In genomic region chr4:154877110-154877760, GRCh38 we compare ENCODE assay signal across 14 cellular contexts.
DNase-seq lines count a peak whose midpoint lies in the region; ATAC-seq and TF ChIP-seq lines count a peak whose summit lies in the region.
"Had no signal": no experiment of that assay in that cellular context is flagged by ENCODE, and none has a peak within 500 bp of the region (broad histone marks: within the 10 kb centered on the region; RNA-seq: fewer than 3 reads in every experiment).

No MANE protein-coding gene starts in this region.

- peaks cover 0 to 2% of the 10 kb centered on the region in 2 donors for H3K27me3 Mint-ChIP-seq in CD8-positive, alpha-beta memory T cell
- H3K27me3 Mint-ChIP-seq: effector memory CD8-positive, alpha-beta T cell had no signal

- no peak for ATAC-seq in GM18498 (IDR thresholded peaks at IDR 0.05; ENCODE audit: unreplicated experiment)
- ATAC-seq in upper lobe of left lung (ENCODE audit: low FRiP score in 2 of 2) = no peak
- ATAC-seq in HG03108 (IDR thresholded peaks at IDR 0.05; ENCODE audit: unreplicated experiment) = no peak
- ATAC-seq: effector memory CD8-positive, alpha-beta T cell; naive thymus-derived CD8-positive, alpha-beta T cell had no signal

- H3K4me3 ChIP-seq in CD8-positive, alpha-beta memory T cell (ENCODE audit: low read length) = no peak overlapping the region
- no peak overlapping the region for H3K4me3 ChIP-seq in Jurkat, Clone E6-1 (ENCODE audit: low read length)
- no peak overlapping the region for H3K4me3 ChIP-seq in upper lobe of left lung

- H3K4me1 ChIP-seq in CD8-positive, alpha-beta memory T cell (ENCODE audit: insufficient read depth, low read length) = no peaks in the 10 kb centered on the region
- H3K4me1 ChIP-seq in upper lobe of left lung = no peaks in the 10 kb centered on the region

- H3K4me1 Mint-ChIP-seq in CD8-positive, alpha-beta memory T cell = no peaks in the 10 kb centered on the region
- H3K4me1 Mint-ChIP-seq: activated naive CD8-positive, alpha-beta T cell treated with anti-CD3 and anti-CD28 coated beads for 36 hours; naive thymus-derived CD8-positive, alpha-beta T cell had no signal

- peak overlapping the region; percentile 6 for H3K27ac ChIP-seq in CD8-positive, alpha-beta memory T cell (ENCODE audit: low read depth, low read length)
- H3K27ac ChIP-seq in upper lobe of left lung = no peak overlapping the region

- no peaks in the 10 kb centered on the region for H3K27me3 ChIP-seq in CD8-positive, alpha-beta memory T cell (ENCODE audit: insufficient read depth, low read length, poor library complexity, severe bottlenecking)
- H3K27me3 ChIP-seq in upper lobe of left lung = no peaks in the 10 kb centered on the region

- no peaks in the 10 kb centered on the region for H3K9me3 ChIP-seq in CD8-positive, alpha-beta memory T cell (ENCODE audit: low read length)
- peaks cover 0 to 11% (median 4%) of the 10 kb centered on the region in 4 donors for H3K9me3 ChIP-seq in upper lobe of left lung

- TF ChIP-seq CTCF in upper lobe of left lung (IDR thresholded peaks at IDR 0.05) = no peak

- no peaks in the 10 kb centered on the region for H3K36me3 Mint-ChIP-seq in CD8-positive, alpha-beta memory T cell
- H3K36me3 Mint-ChIP-seq: activated naive CD8-positive, alpha-beta T cell treated with anti-CD3 and anti-CD28 coated beads for 36 hours had no signal

- H3K27ac Mint-ChIP-seq in CD8-positive, alpha-beta memory T cell = no peak overlapping the region
- H3K27ac Mint-ChIP-seq: activated naive CD8-positive, alpha-beta T cell treated with anti-CD3 and anti-CD28 coated beads for 36 hours; effector memory CD8-positive, alpha-beta T cell; naive thymus-derived CD8-positive, alpha-beta T cell had no signal

- peaks cover 14 to 31% (median 20%) of the 10 kb centered on the region in 5 donors for H3K9me3 Mint-ChIP-seq in CD8-positive, alpha-beta memory T cell

- POLR2A ChIA-PET in CD8-positive, alpha-beta memory T cell (lab: Charles Lee) = no interaction called here

- DNase-seq in CD8-positive, alpha-beta memory T cell = no peak
- DNase-seq in Jurkat, Clone E6-1 (ENCODE audit: low read depth, low spot score) = peak; percentile 17
- DNase-seq in SK-N-DZ (ENCODE audit: low spot score) (peak; percentile 22), fibroblast of the conjunctiva (ENCODE audit: low read depth) (peak; percentile 3), NCI-H1436 (lab: John Stamatoyannopoulos, UW) (no peak), upper lobe of left lung (no peak)
- DNase-seq: activated naive CD8-positive, alpha-beta T cell treated with anti-CD3 and anti-CD28 coated beads for 36 hours; C1 segment of cervical spinal cord; effector memory CD8-positive, alpha-beta T cell; naive thymus-derived CD8-positive, alpha-beta T cell; NCI-H446; stimulated activated naive CD4-positive, alpha-beta T cell had no signal

- WGBS in upper lobe of left lung, 2 donors = 69% methylated on average over 6 to 8 of the region's 8 CpGs

- TF ChIP-seq POLR2A in upper lobe of left lung (IDR thresholded peaks at IDR 0.05) = no peak

- no peaks in the 10 kb centered on the region for H3K36me3 ChIP-seq in CD8-positive, alpha-beta memory T cell (ENCODE audit: insufficient read depth, low read length)
- no peaks in the 10 kb centered on the region for H3K36me3 ChIP-seq in upper lobe of left lung

- no peak overlapping the region for H3K4me3 Mint-ChIP-seq in CD8-positive, alpha-beta memory T cell
- H3K4me3 Mint-ChIP-seq: activated naive CD8-positive, alpha-beta T cell treated with anti-CD3 and anti-CD28 coated beads for 36 hours; effector memory CD8-positive, alpha-beta T cell; naive thymus-derived CD8-positive, alpha-beta T cell had no signal

- TF ChIP-seq EP300 in upper lobe of left lung (IDR thresholded peaks at IDR 0.05) = no peak

- CTCF ChIA-PET in CD8-positive, alpha-beta memory T cell (lab: Charles Lee) = no interaction called here

Comparison
In these comparisons a context has a peak if more than half of its experiments do, and no peak if none do; other contexts are left out.
1. DNase-seq: peak in Jurkat, Clone E6-1 (single experiment), SK-N-DZ (single experiment) and fibroblast of the conjunctiva (single experiment); none in CD8-positive, alpha-beta memory T cell (0 of 5), NCI-H1436 (single experiment) and upper lobe of left lung (0 of 2).